In genomic region chrX:39152106-39152649, GRCh38 we compare ENCODE assay signal across 8 cellular contexts.
A peak's percentile ranks its signal among the peaks of the same experiment; 100 is the strongest.
DNase-seq lines count a peak whose midpoint lies in the region; ATAC-seq lines count a peak whose summit lies in the region.

No MANE protein-coding gene starts in this region.

- no peak overlapping the region for H2AFZ ChIP-seq in Karpas-422 (ENCODE audit: low read length)

- CTCF ChIA-PET in naive thymus-derived CD4-positive, alpha-beta T cell (lab: Charles Lee): interaction anchor here (0.6 to 1.8 kb wide), 5 partner anchors 12 to 399 kb away, joined by 3 to 9 read pairs (median 3); no protein-coding TSS in a partner anchor

- H3K9me2 ChIP-seq in Karpas-422 (replicated peaks; ENCODE audit: insufficient read depth, low read length): no peaks in the 10 kb centered on the region

- no peaks in the 10 kb centered on the region for H3K27me3 ChIP-seq in Karpas-422 (ENCODE audit: low read length)
- no peaks in the 10 kb centered on the region for H3K27me3 ChIP-seq in SJCRH30
- no peaks in the 10 kb centered on the region for H3K27me3 ChIP-seq in naive thymus-derived CD4-positive, alpha-beta T cell (ENCODE audit: control insufficient read depth in 2 of 2, insufficient read depth in 2 of 2, low read length in 2 of 2)
- no peaks in the 10 kb centered on the region for H3K27me3 ChIP-seq in effector memory CD4-positive, alpha-beta T cell (replicated peaks; ENCODE audit: control insufficient read depth, insufficient read depth, low read length, poor library complexity, severe bottlenecking)

- H3K4me3 Mint-ChIP-seq in naive thymus-derived CD4-positive, alpha-beta T cell: no peak overlapping the region

- peaks cover 0 to 2% (median 0%) of the 10 kb centered on the region in 5 donors for H3K27me3 Mint-ChIP-seq in naive thymus-derived CD4-positive, alpha-beta T cell

- no peaks in the 10 kb centered on the region for H3K36me3 Mint-ChIP-seq in naive thymus-derived CD4-positive, alpha-beta T cell

- H3K27ac Mint-ChIP-seq in naive thymus-derived CD4-positive, alpha-beta T cell: no peak overlapping the region

- H3K4me1 Mint-ChIP-seq in naive thymus-derived CD4-positive, alpha-beta T cell: no peaks in the 10 kb centered on the region

- H3K4me2 ChIP-seq in Karpas-422 (ENCODE audit: low read depth, low read length, poor library complexity, severe bottlenecking): no peak overlapping the region

- H3K27ac ChIP-seq in Karpas-422 (ENCODE audit: low read length) (no peak overlapping the region), SJCRH30 (no peak overlapping the region; the same call in 1 of the 2 replicates)
- no peak overlapping the region for H3K27ac ChIP-seq in naive thymus-derived CD4-positive, alpha-beta T cell (ENCODE audit: low read depth, low read length)
- H3K27ac ChIP-seq in effector memory CD4-positive, alpha-beta T cell (ENCODE audit: insufficient read depth, low read length, poor library complexity, severe bottlenecking): no peak overlapping the region

- H3K4me1 ChIP-seq in Karpas-422 (ENCODE audit: low read length) (no peaks in the 10 kb centered on the region), SJCRH30 (peaks cover 5% of the 10 kb centered on the region)
- H3K4me1 ChIP-seq in naive thymus-derived CD4-positive, alpha-beta T cell (ENCODE audit: control insufficient read depth in 2 of 2, insufficient read depth in 2 of 2, low read length in 2 of 2): no peaks in the 10 kb centered on the region
- no peaks in the 10 kb centered on the region for H3K4me1 ChIP-seq in effector memory CD4-positive, alpha-beta T cell (ENCODE audit: control insufficient read depth, insufficient read depth, low read length, poor library complexity, severe bottlenecking)

- peak; percentile 91 for DNase-seq in COR-L47 (lab: John Stamatoyannopoulos, UW)
- peak; percentile 80 for DNase-seq in Karpas-422
- peak; percentile 54 to 71 for DNase-seq in SJCRH30
- peak; percentile 20 for DNase-seq in dermis blood vessel endothelial cell
- DNase-seq in naive thymus-derived CD4-positive, alpha-beta T cell: peak in 3 of 9 donors; percentile 14 to 33 (median 19)
- no peak for DNase-seq in effector memory CD4-positive, alpha-beta T cell

- H4K20me1 ChIP-seq in Karpas-422 (ENCODE audit: insufficient read depth, low read depth, low read length): no peaks in the 10 kb centered on the region

- no peak overlapping the region for H3K9ac ChIP-seq in Karpas-422 (ENCODE audit: low read length)

- intact Hi-C loops in naive thymus-derived CD4-positive, alpha-beta T cell (cut with micrococcal nuclease): loop anchor here in 1 of 2 donors (10.0 kb wide), 1 partner anchor 487 kb away; no protein-coding TSS in a partner anchor

- ATAC-seq in naive thymus-derived CD4-positive, alpha-beta T cell: peak; percentile 46
- ATAC-seq in HG02852 (IDR thresholded peaks at IDR 0.05; ENCODE audit: unreplicated experiment) (no peak), HG03039 (IDR thresholded peaks at IDR 0.05; ENCODE audit: unreplicated experiment) (no peak)

- peaks cover 0 to 2% (median 0%) of the 10 kb centered on the region in 11 donors for H3K9me3 Mint-ChIP-seq in naive thymus-derived CD4-positive, alpha-beta T cell

- no peaks in the 10 kb centered on the region for H3K79me2 ChIP-seq in Karpas-422 (ENCODE audit: low read length)

- H3K36me3 ChIP-seq in Karpas-422 (ENCODE audit: insufficient read depth, low read length): no peaks in the 10 kb centered on the region
- H3K36me3 ChIP-seq in SJCRH30: no peaks in the 10 kb centered on the region
- no peaks in the 10 kb centered on the region for H3K36me3 ChIP-seq in naive thymus-derived CD4-positive, alpha-beta T cell (ENCODE audit: control insufficient read depth in 2 of 3, insufficient read depth in 3 of 3, low read length in 3 of 3)
- H3K36me3 ChIP-seq in effector memory CD4-positive, alpha-beta T cell (ENCODE audit: control insufficient read depth, insufficient read depth, low read length): no peaks in the 10 kb centered on the region

- H3K4me3 ChIP-seq in Karpas-422 (ENCODE audit: low read length) (no peak overlapping the region), SJCRH30 (no peak overlapping the region)
- no peak overlapping the region for H3K4me3 ChIP-seq in naive thymus-derived CD4-positive, alpha-beta T cell (ENCODE audit: low read length)
- H3K4me3 ChIP-seq in effector memory CD4-positive, alpha-beta T cell (ENCODE audit: insufficient read depth, low read depth, low read length, poor library complexity, severe bottlenecking): no peak overlapping the region

- POLR2A ChIA-PET in naive thymus-derived CD4-positive, alpha-beta T cell (lab: Charles Lee): no interaction called here

- H3K9me3 ChIP-seq in Karpas-422 (ENCODE audit: low read length) (no peaks in the 10 kb centered on the region), SJCRH30 (replicated peaks) (no peaks in the 10 kb centered on the region)
- no peaks in the 10 kb centered on the region for H3K9me3 ChIP-seq in naive thymus-derived CD4-positive, alpha-beta T cell (ENCODE audit: control insufficient read depth in 2 of 3, low read length in 3 of 3)
- no peaks in the 10 kb centered on the region for H3K9me3 ChIP-seq in effector memory CD4-positive, alpha-beta T cell (ENCODE audit: control insufficient read depth, low read length)

Comparison
In these comparisons a context has a peak if more than half of its experiments do, and no peak if none do; other contexts are left out.
1. DNase-seq: peak in COR-L47 (single experiment), Karpas-422 (single experiment), SJCRH30 (2 of 2) and dermis blood vessel endothelial cell (single experiment); none in effector memory CD4-positive, alpha-beta T cell (0 of 3).